21 cellular contexts compared by ENCODE assay signal in genomic region chr15:91118796-91119590, GRCh38. TPM values are rescaled to one million over a fixed set of nuclear protein-coding genes. Genes with fewer than 3 reads are reported as not detected.
DNase-seq lines count a peak whose midpoint lies in the region; ATAC-seq and TF ChIP-seq lines count a peak whose summit lies in the region.
"Had no signal": no experiment of that assay in that cellular context is flagged by ENCODE, and none has a peak within 500 bp of the region (broad histone marks: within the 10 kb centered on the region; RNA-seq: fewer than 3 reads in every experiment).

No MANE protein-coding gene starts in this region.

- no peak for TF ChIP-seq CTCF in right atrium auricular region (IDR thresholded peaks at IDR 0.05)
- no peak for TF ChIP-seq CTCF in left ventricle myocardium inferior (IDR thresholded peaks at IDR 0.05; ENCODE audit: borderline replicate concordance)
- no peak for TF ChIP-seq CTCF in WERI-Rb-1 (IDR thresholded peaks at IDR 0.05; ENCODE audit: low read depth, low read length)
- TF ChIP-seq CTCF in glutamatergic neuron (IDR thresholded peaks at IDR 0.05; ENCODE audit: partially characterized antibody, unreplicated experiment), result no peak

- H3K9me3 ChIP-seq in right atrium auricular region, result no peaks in the 10 kb centered on the region
- H3K9me3 ChIP-seq in left ventricle myocardium inferior (replicated peaks), result no peaks in the 10 kb centered on the region
- H3K9me3 ChIP-seq in WERI-Rb-1 (ENCODE audit: severe bottlenecking), result peaks cover 8% of the 10 kb centered on the region
- H3K9me3 ChIP-seq: Caco-2 had no signal

- H3K4me3 Mint-ChIP-seq in glutamatergic neuron (ENCODE audit: unreplicated experiment), result no peak overlapping the region
- no peak overlapping the region for H3K4me3 Mint-ChIP-seq in natural killer cell treated with Interleukin-12 subunit alpha and Interleukin-12 subunit beta and Interleukin-15 and Interleukin-18, amount 100 ng/mL, for 72 hours
- H3K4me3 Mint-ChIP-seq: CD4-positive, alpha-beta T cell had no signal

- H3K27ac Mint-ChIP-seq in glutamatergic neuron (ENCODE audit: unreplicated experiment), result peak overlapping the region; percentile 77
- H3K27ac Mint-ChIP-seq in natural killer cell treated with Interleukin-12 subunit alpha and Interleukin-12 subunit beta and Interleukin-15 and Interleukin-18, amount 100 ng/mL, for 72 hours, result no peak overlapping the region
- H3K27ac Mint-ChIP-seq: CD4-positive, alpha-beta T cell had no signal

- H3K27me3 ChIP-seq in right atrium auricular region, result no peaks in the 10 kb centered on the region
- H3K27me3 ChIP-seq in left ventricle myocardium inferior (ENCODE audit: low read depth), result no peaks in the 10 kb centered on the region
- H3K27me3 ChIP-seq in WERI-Rb-1 (ENCODE audit: insufficient read depth, low read depth, severe bottlenecking), result no peaks in the 10 kb centered on the region

- peak; percentile 7 for DNase-seq in right atrium auricular region (ENCODE audit: low spot score)
- no peak for DNase-seq in left ventricle myocardium inferior
- peak; percentile 96 for DNase-seq in WERI-Rb-1
- peak; percentile 31 for DNase-seq in glutamatergic neuron
- no peak for DNase-seq in pons (ENCODE audit: low spot score)
- no peak for DNase-seq in SIG-M5 (lab: John Stamatoyannopoulos, UW)
- DNase-seq in natural killer cell treated with Interleukin-12 subunit alpha and Interleukin-12 subunit beta and Interleukin-15 and Interleukin-18, amount 100 ng/mL, for 72 hours (ENCODE audit: low spot score), result no peak
- DNase-seq: Caco-2; CD4-positive, alpha-beta T cell; DMS79 treated with DMSO at 0.1 percent for 48 hours; GM23248; HCEC 1CT; NCI-H1436; NCI-H2029; NCI-H345; RPMI8226; SHP77 treated with DMSO at 0.1 percent for 48 hours had no signal

- peaks cover 2% of the 10 kb centered on the region for H3K27me3 Mint-ChIP-seq in glutamatergic neuron (ENCODE audit: unreplicated experiment)
- peaks cover 30 to 32% of the 10 kb centered on the region in 2 donors for H3K27me3 Mint-ChIP-seq in natural killer cell treated with Interleukin-12 subunit alpha and Interleukin-12 subunit beta and Interleukin-15 and Interleukin-18, amount 100 ng/mL, for 72 hours

- H3K36me3 ChIP-seq in right atrium auricular region (no peaks in the 10 kb centered on the region), left ventricle myocardium inferior (no peaks in the 10 kb centered on the region), WERI-Rb-1 (no peaks in the 10 kb centered on the region)

- H3K36me3 Mint-ChIP-seq in glutamatergic neuron (ENCODE audit: unreplicated experiment), result peaks cover 15% of the 10 kb centered on the region
- no peaks in the 10 kb centered on the region for H3K36me3 Mint-ChIP-seq in natural killer cell treated with Interleukin-12 subunit alpha and Interleukin-12 subunit beta and Interleukin-15 and Interleukin-18, amount 100 ng/mL, for 72 hours

- H3K4me1 ChIP-seq in right atrium auricular region (peaks cover 0 to 10% of the 10 kb centered on the region in 2 donors), left ventricle myocardium inferior (peaks cover 43% of the 10 kb centered on the region)
- H3K4me1 ChIP-seq: Caco-2 had no signal

- H3K9me3 Mint-ChIP-seq in glutamatergic neuron (ENCODE audit: unreplicated experiment), result peaks cover 4% of the 10 kb centered on the region
- H3K9me3 Mint-ChIP-seq in natural killer cell treated with Interleukin-12 subunit alpha and Interleukin-12 subunit beta and Interleukin-15 and Interleukin-18, amount 100 ng/mL, for 72 hours, result no peaks in the 10 kb centered on the region
- H3K9me3 Mint-ChIP-seq: CD4-positive, alpha-beta T cell had no signal

- no peak for ATAC-seq in GM18519 (IDR thresholded peaks at IDR 0.05; ENCODE audit: low FRiP score, unreplicated experiment)
- no peak for ATAC-seq in natural killer cell treated with Interleukin-12 subunit alpha and Interleukin-12 subunit beta and Interleukin-15 and Interleukin-18, amount 100 ng/mL, for 72 hours

- H3K4me3 ChIP-seq in right atrium auricular region (no peak overlapping the region), left ventricle myocardium inferior (no peak overlapping the region), WERI-Rb-1 (ENCODE audit: low read depth, low read length) (peak overlapping the region; percentile 38)
- H3K4me3 ChIP-seq: GM23248 had no signal

- peaks cover 37% of the 10 kb centered on the region for H3K4me1 Mint-ChIP-seq in glutamatergic neuron (ENCODE audit: low read depth, unreplicated experiment)
- no peaks in the 10 kb centered on the region for H3K4me1 Mint-ChIP-seq in natural killer cell treated with Interleukin-12 subunit alpha and Interleukin-12 subunit beta and Interleukin-15 and Interleukin-18, amount 100 ng/mL, for 72 hours (ENCODE audit: low read depth in 2 of 2)

- H3K27ac ChIP-seq in right atrium auricular region (no peak overlapping the region), left ventricle myocardium inferior (replicated peaks) (no peak overlapping the region), WERI-Rb-1 (peak overlapping the region; percentile 91)
- H3K27ac ChIP-seq: GM23248, HL-60 had no signal

- intact Hi-C loops in left ventricle myocardium inferior (cut with micrococcal nuclease), result no loop called here

RNA-seq across cellular contexts. Expression of gene SV2B, which starts 18.9 kb away (rescaled TPM):
- total RNA-seq in right atrium auricular region (under 1 TPM; 0.24 to 0.56 TPM), left ventricle myocardium inferior (2.8 TPM), glutamatergic neuron (ENCODE audit: unreplicated experiment) (7.1 TPM)
- total RNA-seq in natural killer cell treated with Interleukin-12 subunit alpha and Interleukin-12 subunit beta and Interleukin-15 and Interleukin-18, amount 100 ng/mL, for 72 hours, result not detected
- total RNA-seq: Caco-2; CD4-positive, alpha-beta T cell; GM23248; HT1080; M059J had no signal

Comparison
In these comparisons a context has a peak if more than half of its experiments do, and no peak if none do; other contexts are left out.
1. DNase-seq: peak in right atrium auricular region (single experiment), WERI-Rb-1 (single experiment) and glutamatergic neuron (single experiment); none in left ventricle myocardium inferior (single experiment), pons (single experiment), SIG-M5 (single experiment) and natural killer cell treated with Interleukin-12 subunit alpha and Interleukin-12 subunit beta and Interleukin-15 and Interleukin-18, amount 100 ng/mL, for 72 hours (single experiment).